ENCODE assay signal across 8 cellular contexts in genomic region chr1:246492611-246493245, GRCh38. TPM values are rescaled to one million over a fixed set of nuclear protein-coding genes. Genes with fewer than 3 reads are reported as not detected.
A peak's percentile ranks its signal among the peaks of the same experiment; 100 is the strongest.
DNase-seq lines count a peak whose midpoint lies in the region; ATAC-seq and TF ChIP-seq lines count a peak whose summit lies in the region.

No MANE protein-coding gene starts in this region.

- no peaks in the 10 kb centered on the region for H3F3A ChIP-seq in Loucy (ENCODE audit: low read depth)

- H3K9me2 ChIP-seq in Loucy (replicated peaks; ENCODE audit: low read depth, low read length), result no peaks in the 10 kb centered on the region

- peaks cover 37% of the 10 kb centered on the region for H3K79me2 ChIP-seq in Loucy (ENCODE audit: insufficient read depth, low read length)

- H3K9ac ChIP-seq in Loucy (ENCODE audit: low read depth, low read length, poor library complexity, severe bottlenecking), result peak overlapping the region; percentile 24

- H3K9me3 ChIP-seq in Loucy (ENCODE audit: insufficient read depth, low read depth, low read length) (no peaks in the 10 kb centered on the region), body of pancreas (no peaks in the 10 kb centered on the region)

- peaks cover 5% of the 10 kb centered on the region for H4K20me1 ChIP-seq in Loucy (ENCODE audit: insufficient read depth, low read length, poor library complexity, severe bottlenecking)

- no peak overlapping the region for H2AFZ ChIP-seq in Loucy (ENCODE audit: low read length)

- no peak overlapping the region for H3K4me3 ChIP-seq in Loucy (ENCODE audit: low read length, poor library complexity, severe bottlenecking)
- no peak overlapping the region for H3K4me3 ChIP-seq in body of pancreas

- H3K27me3 ChIP-seq in Loucy (ENCODE audit: insufficient read depth, low read length, poor library complexity, severe bottlenecking), result no peaks in the 10 kb centered on the region
- no peaks in the 10 kb centered on the region for H3K27me3 ChIP-seq in body of pancreas

- WGBS in body of pancreas, 2 donors, result 23 to 27% methylated on average over 3 of the region's 3 CpGs

- peaks cover 8% of the 10 kb centered on the region for H3K4me1 ChIP-seq in Loucy (ENCODE audit: insufficient read depth, low read length, poor library complexity, severe bottlenecking)
- peaks cover 3% of the 10 kb centered on the region for H3K4me1 ChIP-seq in body of pancreas

- ATAC-seq in body of pancreas, result peak; percentile 68
- no peak for ATAC-seq in GM18870 (IDR thresholded peaks at IDR 0.05; ENCODE audit: unreplicated experiment)

- TF ChIP-seq POLR2A in body of pancreas (IDR thresholded peaks at IDR 0.05), result no peak

- intact Hi-C loops in body of pancreas (cut with DNase I), result no loop called here

- peak; percentile 69 for DNase-seq in SIG-M5 treated with dmso at 0.1 percent for 504 hours (lab: John Stamatoyannopoulos, UW; ENCODE audit: unreplicated experiment)
- DNase-seq in SIG-M5 (lab: John Stamatoyannopoulos, UW), result no peak
- peak; percentile 72 for DNase-seq in RKO (ENCODE audit: low spot score)
- DNase-seq in body of pancreas, result peak; percentile 53 to 68 (median 60)
- DNase-seq in iPS DF 4.7 (ENCODE audit: extremely low read depth, low spot score), result peak; percentile 36
- DNase-seq in smooth muscle cell of the brain vasculature (ENCODE audit: low read depth, low spot score), result peak; percentile 59

- peak overlapping the region; percentile 41 for H3K4me2 ChIP-seq in Loucy (ENCODE audit: low read depth, low read length, poor library complexity, severe bottlenecking)

- no peak overlapping the region for H3K27ac ChIP-seq in body of pancreas

- peak; percentile 90 for TF ChIP-seq CTCF in Loucy (conservative IDR thresholded peaks at IDR 0.05; ENCODE audit: low read length)
- peak; percentile 45 to 66 (median 62) for TF ChIP-seq CTCF in body of pancreas (IDR thresholded peaks at IDR 0.05)

- H3K36me3 ChIP-seq in Loucy (ENCODE audit: insufficient read depth, low read length), result no peaks in the 10 kb centered on the region
- no peaks in the 10 kb centered on the region for H3K36me3 ChIP-seq in body of pancreas (replicated peaks in 1 of 2; ENCODE audit: insufficient read depth in 1 of 2, low read depth in 2 of 2)

RNA-seq across cellular contexts. Expression of gene SMYD3, which starts 14.4 kb away (rescaled TPM):
- total RNA-seq in body of pancreas, result 10 to 100 TPM; 13.5 to 20.8 TPM
